23 cellular contexts compared by ENCODE assay signal in the genomic region with DNA sequence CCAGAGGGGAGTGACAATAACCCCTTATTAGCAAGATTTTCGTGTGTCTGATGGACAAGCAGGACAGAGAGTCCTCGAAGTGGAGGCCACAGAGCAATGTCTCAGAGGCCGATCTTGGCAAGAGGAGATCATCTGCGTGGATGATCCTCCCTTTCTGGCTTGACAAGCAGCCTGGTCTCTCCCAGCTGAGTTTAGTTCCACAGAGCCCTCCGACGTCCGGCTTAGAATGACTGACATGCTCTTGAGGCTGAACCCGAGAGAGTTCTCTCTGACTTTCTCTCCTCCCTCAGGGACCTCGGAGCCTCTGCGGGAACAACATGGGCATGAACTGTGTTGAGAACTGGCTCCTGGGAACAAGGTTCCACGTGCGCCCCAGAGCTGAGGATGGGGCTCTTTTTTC.
"Had no signal": no experiment of that assay in that cellular context is flagged by ENCODE, and none has a peak within 500 bp of the region (broad histone marks: within the 10 kb centered on the region; RNA-seq: fewer than 3 reads in every experiment).

No MANE protein-coding gene starts in this region.

- H3K36me3 ChIP-seq: colonic mucosa, gastrocnemius medialis, lower lobe of right lung, pancreas, right lobe of liver, thoracic aorta, tibial nerve, upper lobe of left lung, uterus had no signal

- H3K4me3 ChIP-seq: colonic mucosa, gastrocnemius medialis, lower lobe of right lung, pancreas, right lobe of liver, thoracic aorta, tibial nerve, upper lobe of left lung, uterus had no signal

- FAIRE-seq: pancreas, small intestine had no signal

- ATAC-seq: esophagus mucosa; gastrocnemius medialis; left colon; left ventricle myocardium superior; lower lobe of right lung; natural killer cell; pancreas; right lobe of liver; stimulated activated naive B cell treated with anti-CD40 and anti-IgM and Interleukin-4, amounts not matched to agents 10 μg/mL and 1 μg/mL and 100 μg/mL, for 72 hours had no signal

- H3K9me3 ChIP-seq: colonic mucosa, gastrocnemius medialis, lower lobe of right lung, pancreas, right lobe of liver, thoracic aorta, tibial nerve, upper lobe of left lung, uterus had no signal

- H3K27me3 ChIP-seq: colonic mucosa, gastrocnemius medialis, pancreas, right lobe of liver, tibial nerve, upper lobe of left lung, uterus had no signal

- H3K27ac ChIP-seq: colonic mucosa, epithelial cell of prostate, gastrocnemius medialis, lower lobe of right lung, pancreas, right lobe of liver, thoracic aorta, tibial nerve, upper lobe of left lung, uterus had no signal

- H3K4me1 ChIP-seq: colonic mucosa, gastrocnemius medialis, lower lobe of right lung, pancreas, right lobe of liver, tibial nerve, upper lobe of left lung, uterus had no signal

- DNase-seq: colonic mucosa; effector CD8-positive, alpha-beta T cell; foreskin fibroblast; gastrocnemius medialis; kidney glomerular epithelial cell; left colon; left ventricle myocardium superior; lower lobe of right lung; natural killer cell; occipital lobe; pancreas; retina; right lobe of liver; small intestine; stimulated activated CD4-positive, alpha-beta T cell treated with anti-CD3 and anti-CD28 coated beads, Interleukin-15, amount 100 ng/mL, for 24 hours; stimulated activated CD4-positive, alpha-beta T cell treated with anti-CD3 and anti-CD28 coated beads, Interleukin-2, amount 100 ng/mL, for 48 hours; stimulated activated naive B cell treated with anti-CD40 and anti-IgM and Interleukin-4, amounts not matched to agents 10 μg/mL and 1 μg/mL and 100 μg/mL, for 72 hours; upper lobe of left lung; uterus had no signal
